In genomic region chr13:32024750-32025149, GRCh38 we compare ENCODE assay signal across 2 cellular contexts.
TF ChIP-seq lines count a peak whose summit lies in the region.

No MANE protein-coding gene starts in this region.

TF ChIP-seq in HepG2, 621 proteins besides CTCF, POLR2A, EP300 and RAD21 (continued from another document):
- no peak for TF ChIP-seq ARID4A (CRISPR knock-in tag; IDR thresholded peaks at IDR 0.05; ENCODE audit: borderline replicate concordance)

TF ChIP-seq in WTC11, 78 proteins besides CTCF, POLR2A, EP300 and RAD21 (continued from another document):
- TF ChIP-seq EMX1 (CRISPR knock-in tag; IDR thresholded peaks at IDR 0.05) (no peak), HMGXB4 (CRISPR knock-in tag; IDR thresholded peaks at IDR 0.05) (no peak), FOXK1 (CRISPR knock-in tag; IDR thresholded peaks at IDR 0.05) (no peak), PREB (CRISPR knock-in tag; IDR thresholded peaks at IDR 0.05; ENCODE audit: borderline replicate concordance) (no peak), HMGA2 (CRISPR knock-in tag; IDR thresholded peaks at IDR 0.05) (no peak)
